Comparison of ENCODE assay signal across 9 cellular contexts in the genomic region with DNA sequence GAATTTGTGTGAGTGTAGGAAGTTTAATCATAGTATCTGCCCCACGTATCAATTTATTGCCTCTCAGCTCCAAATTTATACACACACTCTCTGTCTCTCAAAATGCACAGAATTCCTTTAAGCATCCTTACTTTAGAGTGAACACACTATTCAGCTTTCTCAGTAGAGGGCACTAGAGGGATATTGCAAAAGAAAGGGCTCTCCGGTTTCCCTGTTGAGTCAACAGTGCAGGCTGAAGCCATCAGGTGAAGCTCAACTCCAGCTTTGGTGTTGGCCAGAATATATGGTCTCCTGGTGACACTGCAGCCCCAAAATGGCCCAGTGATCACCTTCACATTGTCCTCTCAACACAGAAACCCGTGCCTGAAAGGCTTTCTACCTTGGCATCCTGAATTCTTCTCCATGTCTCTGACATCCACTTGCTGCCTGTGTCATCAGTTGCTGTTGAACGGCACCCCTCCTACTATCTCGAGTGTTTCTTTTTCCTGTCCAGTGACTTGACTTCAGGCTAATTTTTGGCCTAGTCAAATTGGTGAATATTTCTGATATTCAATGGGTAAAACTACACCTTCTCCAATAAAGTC.
DNase-seq lines count a peak whose midpoint lies in the region; ATAC-seq lines count a peak whose summit lies in the region.
"Had no signal": no experiment of that assay in that cellular context is flagged by ENCODE, and none has a peak within 500 bp of the region (broad histone marks: within the 10 kb centered on the region; RNA-seq: fewer than 3 reads in every experiment).

No MANE protein-coding gene starts in this region.

- no peak overlapping the region for H3K14ac ChIP-seq in mesenchymal stem cell (ENCODE audit: low read length in 2 of 2)

- no peak overlapping the region for H3K27ac ChIP-seq in mesenchymal stem cell (ENCODE audit: low read length, poor library complexity, severe bottlenecking)

- H3K23ac ChIP-seq in mesenchymal stem cell (ENCODE audit: low read length in 2 of 2) = no peak overlapping the region

- WGBS in mesenchymal stem cell = 11% methylated on average over 3 of the region's 5 CpGs

- no peaks in the 10 kb centered on the region for H3K27me3 ChIP-seq in mesenchymal stem cell (ENCODE audit: control insufficient read depth in 1 of 2, insufficient read depth in 1 of 2, low read length in 2 of 2)

- no peak overlapping the region for H2BK120ac ChIP-seq in mesenchymal stem cell (ENCODE audit: low read depth, low read length)

- no peak overlapping the region for H2BK12ac ChIP-seq in mesenchymal stem cell (ENCODE audit: low read length in 2 of 2)

- no peak overlapping the region for H3K4me2 ChIP-seq in mesenchymal stem cell (ENCODE audit: low read length, poor library complexity, severe bottlenecking)

- no peaks in the 10 kb centered on the region for H3K79me1 ChIP-seq in mesenchymal stem cell (replicated peaks; ENCODE audit: low read length, poor library complexity, severe bottlenecking)

- H3K36me3 ChIP-seq in mesenchymal stem cell (ENCODE audit: control insufficient read depth in 1 of 2, insufficient read depth in 2 of 2, low read depth in 1 of 2, low read length in 2 of 2) = no peaks in the 10 kb centered on the region

- H2BK5ac ChIP-seq in mesenchymal stem cell (ENCODE audit: low read depth, low read length, poor library complexity, severe bottlenecking) = no peak overlapping the region

- H3K18ac ChIP-seq in mesenchymal stem cell (ENCODE audit: low read depth in 1 of 2, low read length in 2 of 2) = no peak overlapping the region

- no peaks in the 10 kb centered on the region for H3K9me3 ChIP-seq in mesenchymal stem cell (ENCODE audit: control insufficient read depth, low read length)

- no peak overlapping the region for H3K4me3 ChIP-seq in mesenchymal stem cell (ENCODE audit: insufficient read depth in 1 of 2, low read depth in 1 of 2, low read length in 2 of 2)

- no peak overlapping the region for H3K4ac ChIP-seq in mesenchymal stem cell (ENCODE audit: low read depth in 1 of 2, low read length in 2 of 2)

- DNase-seq in A172 (ENCODE audit: low spot score) = peak; percentile 6
- DNase-seq in NCI-H2081 (lab: John Stamatoyannopoulos, UW) = peak; percentile 32 to 67
- peak; percentile 42 for DNase-seq in astrocyte of the hippocampus (ENCODE audit: low read depth, low spot score)
- peak; percentile 20 for DNase-seq in mesenchymal stem cell
- no peak for DNase-seq in amniotic stem cell (lab: John Stamatoyannopoulos, UW)
- DNase-seq in OCI-M2 (lab: John Stamatoyannopoulos, UW; ENCODE audit: unreplicated experiment) = no peak
- DNase-seq: naive B cell had no signal

- peak; percentile 71 for ATAC-seq in GM21360 (IDR thresholded peaks at IDR 0.05; ENCODE audit: unreplicated experiment)
- no peak for ATAC-seq in HG03196 (IDR thresholded peaks at IDR 0.05; ENCODE audit: unreplicated experiment)

- H3K9ac ChIP-seq in mesenchymal stem cell (ENCODE audit: low read length) = no peak overlapping the region

- no peak overlapping the region for H4K8ac ChIP-seq in mesenchymal stem cell (ENCODE audit: low read length)

- H4K91ac ChIP-seq in mesenchymal stem cell (ENCODE audit: low read length) = no peak overlapping the region

- no peak overlapping the region for H2AK5ac ChIP-seq in mesenchymal stem cell (ENCODE audit: low read length, severe bottlenecking)

- no peaks in the 10 kb centered on the region for H3K4me1 ChIP-seq in mesenchymal stem cell (ENCODE audit: control insufficient read depth, insufficient read depth, low read depth, low read length)

- no peak overlapping the region for H2BK15ac ChIP-seq in mesenchymal stem cell (ENCODE audit: low read depth, poor library complexity, severe bottlenecking)

- no peak overlapping the region for H2AFZ ChIP-seq in mesenchymal stem cell (ENCODE audit: low read depth, low read length)

Comparison
In these comparisons a context has a peak if more than half of its experiments do, and no peak if none do; other contexts are left out.
1. DNase-seq: peak in A172 (single experiment), NCI-H2081 (2 of 2), astrocyte of the hippocampus (single experiment) and mesenchymal stem cell (single experiment); none in amniotic stem cell (single experiment) and OCI-M2 (single experiment).